ENCODE assay signal across 1 cellular context in genomic region chr10:89327803-89328441, GRCh38.
TF ChIP-seq lines count a peak whose summit lies in the region.

TSS of gene IFIT3 (plus strand) at chr10:89327997. CDS start at chr10:89328074, 77 bp downstream.

TF ChIP-seq in GM12878, 131 proteins besides CTCF, POLR2A, EP300 and RAD21 (continued from another document and continues in another):
- TF ChIP-seq E2F8 (IDR thresholded peaks at IDR 0.05; ENCODE audit: low read depth, partially characterized antibody) = no peak
- no peak for TF ChIP-seq YBX1 (IDR thresholded peaks at IDR 0.05)
- no peak for TF ChIP-seq ESRRA (IDR thresholded peaks at IDR 0.05; ENCODE audit: low read length)
- TF ChIP-seq BHLHE40 (IDR thresholded peaks at IDR 0.05; ENCODE audit: borderline replicate concordance in 1 of 2, low read depth in 2 of 2, low read length in 1 of 2) = 0 out of 4 replicates have a peak, but pooled peaks of 1 of the 2 experiments have one; percentile 7
- TF ChIP-seq LARP7 (IDR thresholded peaks at IDR 0.05) = no peak
- TF ChIP-seq HSF1 (IDR thresholded peaks at IDR 0.05; ENCODE audit: low read depth, low read length) = no peak
- TF ChIP-seq RELA (IDR thresholded peaks at IDR 0.05; ENCODE audit: borderline replicate concordance, partially characterized antibody) = no peak
- no peak for TF ChIP-seq CBX3 (IDR thresholded peaks at IDR 0.05; ENCODE audit: borderline replicate concordance, low read depth)
- no peak for TF ChIP-seq SRF (IDR thresholded peaks at IDR 0.05; ENCODE audit: low read depth in 2 of 2, low read length in 2 of 2)
- TF ChIP-seq IKZF1 (conservative IDR thresholded peaks at IDR 0.05) = peak; percentile 57
- 0 out of 2 replicates have a peak, but pooled peaks have one; percentile 7 for TF ChIP-seq CREM (IDR thresholded peaks at IDR 0.05; ENCODE audit: low read depth)
- no peak for TF ChIP-seq ZNF592 (IDR thresholded peaks at IDR 0.05)
- no peak for TF ChIP-seq HDAC2 (IDR thresholded peaks at IDR 0.05)
- 0 out of 2 replicates have a peak, but pooled peaks have one; percentile 25 for TF ChIP-seq MTA3 (IDR thresholded peaks at IDR 0.05; ENCODE audit: borderline replicate concordance, low read length)
- TF ChIP-seq MEF2A (IDR thresholded peaks at IDR 0.05; ENCODE audit: insufficient read depth, low read depth, low read length) = no peak
- no peak for TF ChIP-seq NR2F1 (conservative IDR thresholded peaks at IDR 0.05)
- no peak for TF ChIP-seq IRF5 (IDR thresholded peaks at IDR 0.05; ENCODE audit: borderline replicate concordance)
- peak; percentile 82 for TF ChIP-seq POLR2AphosphoS5 (IDR thresholded peaks at IDR 0.05; ENCODE audit: low read length)
- TF ChIP-seq CHD4 (IDR thresholded peaks at IDR 0.05) = no peak
- TF ChIP-seq CHD1 (IDR thresholded peaks at IDR 0.05; ENCODE audit: low read depth, low read length) = no peak
- no peak for TF ChIP-seq MEF2B (IDR thresholded peaks at IDR 0.05; ENCODE audit: partially characterized antibody, poor library complexity, severe bottlenecking)
- TF ChIP-seq SMAD5 (IDR thresholded peaks at IDR 0.05; ENCODE audit: low read depth) = no peak
- TF ChIP-seq ZZZ3 (IDR thresholded peaks at IDR 0.05; ENCODE audit: control insufficient read depth, insufficient read length, low read depth) = no peak
- TF ChIP-seq BCL11A (IDR thresholded peaks at IDR 0.05; ENCODE audit: low read depth, low read length) = no peak
- no peak for TF ChIP-seq HDGF (IDR thresholded peaks at IDR 0.05)
- TF ChIP-seq JUND (IDR thresholded peaks at IDR 0.05; ENCODE audit: low read depth, low read length) = no peak
- no peak for TF ChIP-seq BACH1 (IDR thresholded peaks at IDR 0.05; ENCODE audit: borderline replicate concordance)
- no peak for TF ChIP-seq NKRF (conservative IDR thresholded peaks at IDR 0.05)
- peak; percentile 51; the same call in 1 of the 2 replicates for TF ChIP-seq IRF4 (IDR thresholded peaks at IDR 0.05; ENCODE audit: low read depth, low read length)
- no peak for TF ChIP-seq MYC (IDR thresholded peaks at IDR 0.05; ENCODE audit: insufficient read depth, insufficient read length, insufficient replicate concordance, low read length, severe bottlenecking)
- no peak for TF ChIP-seq STAT3 (IDR thresholded peaks at IDR 0.05; ENCODE audit: low read depth, low read length)
- no peak for TF ChIP-seq MTA2 (IDR thresholded peaks at IDR 0.05; ENCODE audit: low read depth)
- TF ChIP-seq SKIL (IDR thresholded peaks at IDR 0.05; ENCODE audit: low read depth, poor library complexity, severe bottlenecking) = peak; percentile 29
- no peak for TF ChIP-seq CREB1 (IDR thresholded peaks at IDR 0.05; ENCODE audit: low read depth)
- TF ChIP-seq TAF1 (IDR thresholded peaks at IDR 0.05; ENCODE audit: borderline replicate concordance, low read depth, low read length) = no peak
- no peak for TF ChIP-seq USF2 (IDR thresholded peaks at IDR 0.05; ENCODE audit: borderline replicate concordance, low read depth, low read length)
- no peak for TF ChIP-seq E2F4 (IDR thresholded peaks at IDR 0.05; ENCODE audit: low read depth, low read length)
- no peak for TF ChIP-seq CEBPZ (IDR thresholded peaks at IDR 0.05; ENCODE audit: low read depth, low read length)
- TF ChIP-seq PAX5 (IDR thresholded peaks at IDR 0.05; ENCODE audit: borderline replicate concordance, low read depth, low read length) = no peak
- TF ChIP-seq NBN (IDR thresholded peaks at IDR 0.05) = 0 out of 2 replicates have a peak, but pooled peaks have one; percentile 19
- no peak for TF ChIP-seq NR2C2 (IDR thresholded peaks at IDR 0.05; ENCODE audit: borderline replicate concordance, control insufficient read depth, insufficient read length, low read depth)
- TF ChIP-seq NR2C1 (IDR thresholded peaks at IDR 0.05) = no peak
- no peak for TF ChIP-seq ZNF384 (IDR thresholded peaks at IDR 0.05; ENCODE audit: borderline replicate concordance, low read depth, low read length)
- TF ChIP-seq CHD2 (IDR thresholded peaks at IDR 0.05; ENCODE audit: borderline replicate concordance, low read depth, low read length) = no peak
- TF ChIP-seq TBL1XR1 (IDR thresholded peaks at IDR 0.05; ENCODE audit: low read depth, low read length) = no peak
